Comparison of ENCODE assay signal across 1 cellular context in the genomic region with DNA sequence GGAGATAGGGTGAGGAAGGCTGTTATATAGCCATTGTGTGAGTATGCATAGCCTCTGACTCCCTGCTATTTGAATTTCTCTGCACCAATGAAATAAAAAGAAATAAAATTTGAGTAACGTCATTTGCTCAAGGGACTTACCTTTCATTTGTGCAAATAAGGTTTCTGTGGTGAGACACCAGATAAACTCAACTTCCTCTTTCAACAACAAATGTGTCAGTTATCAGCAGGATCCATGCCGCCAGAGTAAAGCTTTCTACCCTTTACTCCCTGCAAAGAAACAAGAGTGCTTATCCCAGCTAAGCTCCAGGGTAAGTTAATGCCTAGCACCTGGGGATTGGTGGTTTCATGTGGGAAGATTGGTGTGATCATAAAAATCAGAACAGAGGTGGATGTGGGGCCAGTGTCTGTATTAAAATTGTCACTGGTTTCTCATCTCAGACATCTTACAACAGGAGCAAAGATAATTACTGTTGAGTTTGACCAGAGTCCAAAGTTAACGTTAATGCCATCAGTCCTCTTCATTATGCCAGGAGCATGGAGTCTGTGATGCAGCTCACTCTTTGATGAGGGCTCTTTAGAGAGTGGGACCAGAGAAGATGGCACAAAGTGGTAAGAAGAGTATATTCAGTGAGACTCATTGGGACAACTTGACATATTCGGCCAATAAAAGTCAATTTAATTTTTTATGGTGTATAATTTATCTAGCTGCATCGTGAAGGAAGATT.
TF ChIP-seq lines count a peak whose summit lies in the region.

A gene with protein sequence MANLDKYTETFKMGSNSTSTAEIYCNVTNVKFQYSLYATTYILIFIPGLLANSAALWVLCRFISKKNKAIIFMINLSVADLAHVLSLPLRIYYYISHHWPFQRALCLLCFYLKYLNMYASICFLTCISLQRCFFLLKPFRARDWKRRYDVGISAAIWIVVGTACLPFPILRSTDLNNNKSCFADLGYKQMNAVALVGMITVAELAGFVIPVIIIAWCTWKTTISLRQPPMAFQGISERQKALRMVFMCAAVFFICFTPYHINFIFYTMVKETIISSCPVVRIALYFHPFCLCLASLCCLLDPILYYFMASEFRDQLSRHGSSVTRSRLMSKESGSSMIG (plus strand): TSS at position 206 of the 727 bp plus-strand sequence. CDS start 15,130 bp downstream, outside the sequence.

TF ChIP-seq in HEK293T, 16 proteins besides CTCF, POLR2A, EP300 and RAD21 (continued from another document):
- TF ChIP-seq FOXA1 (IDR thresholded peaks at IDR 0.05) = no peak
- TF ChIP-seq ARNT (IDR thresholded peaks at IDR 0.05) = no peak
- no peak for TF ChIP-seq LEF1 (IDR thresholded peaks at IDR 0.05; ENCODE audit: borderline replicate concordance)
TF ChIP-seq in HEK293T: peak in this region for 0.
